18 cellular contexts compared by ENCODE assay signal in the genomic region with DNA sequence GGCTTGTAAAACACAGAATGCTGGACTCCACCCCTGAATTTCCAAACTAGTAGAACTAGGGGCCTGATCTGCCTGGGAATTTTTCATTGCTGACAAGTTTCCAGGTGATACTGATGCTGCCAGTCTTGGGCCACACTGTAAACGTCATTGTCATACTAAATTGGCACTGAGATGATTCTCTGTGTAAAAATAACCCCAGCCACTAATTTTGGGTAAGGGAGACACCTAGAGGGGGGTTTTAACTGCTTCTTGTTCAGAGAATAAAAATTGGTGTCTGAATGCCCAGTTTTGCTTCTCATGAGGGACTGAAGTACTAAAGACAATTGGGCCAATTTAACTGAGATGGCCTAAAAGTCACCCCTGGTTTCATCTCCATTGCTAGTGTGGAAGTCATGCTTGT. TPM values are rescaled to one million over a fixed set of nuclear protein-coding genes. Genes with fewer than 3 reads are reported as not detected.
DNase-seq lines count a peak whose midpoint lies in the region; ATAC-seq and TF ChIP-seq lines count a peak whose summit lies in the region.
"Had no signal": no experiment of that assay in that cellular context is flagged by ENCODE, and none has a peak within 500 bp of the region (broad histone marks: within the 10 kb centered on the region; RNA-seq: fewer than 3 reads in every experiment).

No MANE protein-coding gene starts in this region.

- TF ChIP-seq CTCF in chondrocyte (IDR thresholded peaks at IDR 0.05) (peak; percentile 56), neural progenitor cell (IDR thresholded peaks at IDR 0.05) (peak; percentile 34), body of pancreas (IDR thresholded peaks at IDR 0.05) (no peak)

- DNase-seq in NCI-H1694 treated with DMSO at 0.1 percent for 48 hours (lab: John Stamatoyannopoulos, UW): peak; percentile 7
- no peak for DNase-seq in NCI-H1694 (lab: John Stamatoyannopoulos, UW)
- peak; percentile 52 for DNase-seq in Karpas-422
- no peak for DNase-seq in chondrocyte (ENCODE audit: low spot score)
- DNase-seq in neural progenitor cell (ENCODE audit: low spot score): no peak
- no peak for DNase-seq in body of pancreas
- DNase-seq in activated CD4-positive, alpha-beta T cell treated with anti-CD3 and anti-CD28 coated beads, Interleukin-2, amount 50 U/mL, for 48 hours: no peak
- no peak for DNase-seq in occipital lobe (lab: John Stamatoyannopoulos, UW)
- DNase-seq: activated CD8-positive, alpha-beta memory T cell treated with anti-CD3 and anti-CD28 coated beads for 24 hours; activated naive CD8-positive, alpha-beta T cell treated with anti-CD3 and anti-CD28 coated beads, Interleukin-2, amount 10 ng/mL, durations not matched to agents 7 days and 5 days; COR-L47; left cardiac atrium; NCI-H2227 treated with DMSO at 0.1 percent for 48 hours; SHP77; stimulated activated CD4-positive, alpha-beta T cell treated with anti-CD3 and anti-CD28 coated beads, Interleukin-2, amount 100 ng/mL, for 24 hours had no signal

- no peak for TF ChIP-seq POLR2A in body of pancreas (IDR thresholded peaks at IDR 0.05)

- no peak overlapping the region for H3K4me3 Mint-ChIP-seq in chondrocyte (ENCODE audit: unreplicated experiment)
- H3K4me3 Mint-ChIP-seq in neural progenitor cell: no peak overlapping the region
- H3K4me3 Mint-ChIP-seq: activated naive CD8-positive, alpha-beta T cell treated with anti-CD3 and anti-CD28 coated beads, Interleukin-2, amount 10 ng/mL, durations not matched to agents 7 days and 5 days; activated T-helper 1 cell treated with anti-CD3 and anti-CD28 coated beads, Interleukin-12 subunit alpha, Interleukin-12 subunit beta, Interleukin-2, Interleukin-4 antibody, amounts not matched to agents 30 ng/mL and 10 ng/mL and 1 ng/mL, durations not matched to agents 14 hours and 24 hours and 36 hours; T-helper 1 cell treated with Interleukin-12 subunit alpha and Interleukin-12 subunit beta and Interleukin-4 antibody, amounts not matched to agents 30 μg/mL and 1 μg/mL, for 36 hours had no signal

- no peak overlapping the region for H2AFZ ChIP-seq in Karpas-422 (ENCODE audit: low read length)
- H2AFZ ChIP-seq in neural progenitor cell (replicated peaks): no peak overlapping the region

- peaks cover 5% of the 10 kb centered on the region for H3K4me1 Mint-ChIP-seq in chondrocyte (ENCODE audit: low read depth)
- peaks cover 13% of the 10 kb centered on the region for H3K4me1 Mint-ChIP-seq in neural progenitor cell
- H3K4me1 Mint-ChIP-seq: activated naive CD8-positive, alpha-beta T cell treated with anti-CD3 and anti-CD28 coated beads, Interleukin-2, amount 10 ng/mL, durations not matched to agents 7 days and 5 days had no signal

- H3K79me2 ChIP-seq in Karpas-422 (ENCODE audit: low read length) (no peaks in the 10 kb centered on the region), neural progenitor cell (ENCODE audit: low read depth) (no peaks in the 10 kb centered on the region)

- H3K4me1 ChIP-seq in Karpas-422 (ENCODE audit: low read length): no peaks in the 10 kb centered on the region
- no peaks in the 10 kb centered on the region for H3K4me1 ChIP-seq in neural progenitor cell
- peaks cover 1% of the 10 kb centered on the region for H3K4me1 ChIP-seq in body of pancreas

- H3K27ac Mint-ChIP-seq in chondrocyte (ENCODE audit: unreplicated experiment): no peak overlapping the region
- no peak overlapping the region for H3K27ac Mint-ChIP-seq in neural progenitor cell
- H3K27ac Mint-ChIP-seq: activated naive CD8-positive, alpha-beta T cell treated with anti-CD3 and anti-CD28 coated beads, Interleukin-2, amount 10 ng/mL, durations not matched to agents 7 days and 5 days; activated T-helper 1 cell treated with anti-CD3 and anti-CD28 coated beads, Interleukin-12 subunit alpha, Interleukin-12 subunit beta, Interleukin-2, Interleukin-4 antibody, amounts not matched to agents 30 ng/mL and 10 ng/mL and 1 ng/mL, durations not matched to agents 14 hours and 24 hours and 36 hours; T-helper 1 cell treated with Interleukin-12 subunit alpha and Interleukin-12 subunit beta and Interleukin-4 antibody, amounts not matched to agents 30 μg/mL and 1 μg/mL, for 36 hours had no signal

- no peak for ATAC-seq in body of pancreas
- ATAC-seq: sciatic nerve had no signal

- H4K20me1 ChIP-seq in Karpas-422 (ENCODE audit: insufficient read depth, low read depth, low read length): no peaks in the 10 kb centered on the region
- no peaks in the 10 kb centered on the region for H4K20me1 ChIP-seq in neural progenitor cell (ENCODE audit: low read depth)

- H3F3A ChIP-seq in neural progenitor cell (ENCODE audit: low read depth): no peaks in the 10 kb centered on the region

- H3K36me3 Mint-ChIP-seq in chondrocyte (ENCODE audit: low read depth) (peaks cover 2% of the 10 kb centered on the region), neural progenitor cell (no peaks in the 10 kb centered on the region)
- H3K36me3 Mint-ChIP-seq: activated naive CD8-positive, alpha-beta T cell treated with anti-CD3 and anti-CD28 coated beads, Interleukin-2, amount 10 ng/mL, durations not matched to agents 7 days and 5 days had no signal

- H3K27ac ChIP-seq in Karpas-422 (ENCODE audit: low read length): no peak overlapping the region
- no peak overlapping the region for H3K27ac ChIP-seq in neural progenitor cell
- no peak overlapping the region for H3K27ac ChIP-seq in body of pancreas

- H3K36me3 ChIP-seq in Karpas-422 (ENCODE audit: insufficient read depth, low read length) (no peaks in the 10 kb centered on the region), neural progenitor cell (no peaks in the 10 kb centered on the region), body of pancreas (replicated peaks in 1 of 2; ENCODE audit: insufficient read depth in 1 of 2, low read depth in 2 of 2) (no peaks in the 10 kb centered on the region)

- peaks cover 27% of the 10 kb centered on the region for H3K27me3 Mint-ChIP-seq in chondrocyte (ENCODE audit: low read depth)
- H3K27me3 Mint-ChIP-seq in neural progenitor cell (ENCODE audit: insufficient read depth, low read depth): peaks cover 21% of the 10 kb centered on the region

- H3K27me3 ChIP-seq in Karpas-422 (ENCODE audit: low read length): no peaks in the 10 kb centered on the region
- H3K27me3 ChIP-seq in neural progenitor cell: peaks cover 32% of the 10 kb centered on the region
- peaks cover 0 to 12% of the 10 kb centered on the region in 2 donors for H3K27me3 ChIP-seq in body of pancreas

- no peaks in the 10 kb centered on the region for H3K9me2 ChIP-seq in Karpas-422 (replicated peaks; ENCODE audit: insufficient read depth, low read length)

- 0% methylated on average over 1 of the region's 1 CpG for WGBS in body of pancreas, 2 donors

- H3K4me3 ChIP-seq in Karpas-422 (ENCODE audit: low read length) (no peak overlapping the region), neural progenitor cell (no peak overlapping the region), body of pancreas (no peak overlapping the region)

- H3K4me2 ChIP-seq in Karpas-422 (ENCODE audit: low read depth, low read length, poor library complexity, severe bottlenecking): no peak overlapping the region
- H3K4me2 ChIP-seq in neural progenitor cell: no peak overlapping the region

- H3K9me3 Mint-ChIP-seq in chondrocyte (ENCODE audit: low read depth) (no peaks in the 10 kb centered on the region), neural progenitor cell (no peaks in the 10 kb centered on the region)
- H3K9me3 Mint-ChIP-seq: activated naive CD8-positive, alpha-beta T cell treated with anti-CD3 and anti-CD28 coated beads, Interleukin-2, amount 10 ng/mL, durations not matched to agents 7 days and 5 days; activated T-helper 1 cell treated with anti-CD3 and anti-CD28 coated beads, Interleukin-12 subunit alpha, Interleukin-12 subunit beta, Interleukin-2, Interleukin-4 antibody, amounts not matched to agents 30 ng/mL and 10 ng/mL and 1 ng/mL, durations not matched to agents 14 hours and 24 hours and 36 hours; T-helper 1 cell treated with Interleukin-12 subunit alpha and Interleukin-12 subunit beta and Interleukin-4 antibody, amounts not matched to agents 30 μg/mL and 1 μg/mL, for 36 hours had no signal

- H3K9me3 ChIP-seq in Karpas-422 (ENCODE audit: low read length): no peaks in the 10 kb centered on the region
- H3K9me3 ChIP-seq in neural progenitor cell (ENCODE audit: low read depth): no peaks in the 10 kb centered on the region
- H3K9me3 ChIP-seq in body of pancreas: no peaks in the 10 kb centered on the region

- H3K9ac ChIP-seq in Karpas-422 (ENCODE audit: low read length) (no peak overlapping the region), neural progenitor cell (no peak overlapping the region)

- intact Hi-C loops in body of pancreas (cut with DNase I): no loop called here

RNA-seq across cellular contexts. Expression of gene CDH13, which starts 5.0 kb away (rescaled TPM):
- 0.56 and 0.79 TPM in 2 replicates for total RNA-seq in Karpas-422 (2014; rRNA removed; shearing (Covaris generic); ENCODE audit: low replicate concordance)
- total RNA-seq in chondrocyte: 28.1 to 49.3 TPM (median 45.1 TPM) in 3 replicates
- 3.0 and 3.2 TPM in 2 replicates for total RNA-seq in neural progenitor cell (ENCODE audit: low replicate concordance)
- 1 to 10 TPM in 1 of 2 donors, not detected in 1; 2.9 TPM for total RNA-seq in body of pancreas
- 27.3 TPM for total RNA-seq in occipital lobe
- total RNA-seq: activated naive CD8-positive, alpha-beta T cell treated with anti-CD3 and anti-CD28 coated beads, Interleukin-2, amount 10 ng/mL, durations not matched to agents 7 days and 5 days; activated T-helper 1 cell treated with anti-CD3 and anti-CD28 coated beads, Interleukin-12 subunit alpha, Interleukin-12 subunit beta, Interleukin-2, Interleukin-4 antibody, amounts not matched to agents 30 ng/mL and 10 ng/mL and 1 ng/mL, durations not matched to agents 14 hours and 24 hours and 36 hours had no signal

Comparison
In these comparisons a context has a peak if more than half of its experiments do, and no peak if none do; other contexts are left out.
1. DNase-seq: peak in NCI-H1694 treated with DMSO at 0.1 percent for 48 hours (single experiment) and Karpas-422 (single experiment); none in NCI-H1694 (single experiment), chondrocyte (single experiment), neural progenitor cell (single experiment), body of pancreas (0 of 4), activated CD4-positive, alpha-beta T cell treated with anti-CD3 and anti-CD28 coated beads, Interleukin-2, amount 50 U/mL, for 48 hours (0 of 2) and occipital lobe (single experiment).
2. CTCF ChIP-seq: peak in chondrocyte (single experiment) and neural progenitor cell (single experiment); none in body of pancreas (0 of 7).